26 cellular contexts compared by ENCODE assay signal in genomic region chr2:171991027-171991426, GRCh38.
"Had no signal": no experiment of that assay in that cellular context is flagged by ENCODE, and none has a peak within 500 bp of the region (broad histone marks: within the 10 kb centered on the region; RNA-seq: fewer than 3 reads in every experiment).

No MANE protein-coding gene starts in this region.

- H3K27me3 ChIP-seq: breast epithelium, neural progenitor cell, right lobe of liver, stomach, testis had no signal

- H3K36me3 Mint-ChIP-seq: memory B cell, neural progenitor cell, T-cell, type B pancreatic cell had no signal

- H3K4me3 Mint-ChIP-seq: activated CD4-positive, alpha-beta T cell treated with anti-CD3 and anti-CD28 coated beads, Interleukin-2, amount 10 ng/mL, durations not matched to agents 24 days and 14 days; activated T-helper 1 cell treated with anti-CD3 and anti-CD28 coated beads, Interleukin-12 subunit alpha, Interleukin-12 subunit beta, Interleukin-2, Interleukin-4 antibody, amounts not matched to agents 30 ng/mL and 10 ng/mL and 1 ng/mL, durations not matched to agents 14 hours and 24 hours and 36 hours; memory B cell; naive B cell; neural progenitor cell; T-cell; type B pancreatic cell had no signal

- ATAC-seq: mucosa of descending colon, psoas muscle, right lobe of liver, T-cell had no signal

- H3K27me3 Mint-ChIP-seq: memory B cell had no signal

- H3K4me3 ChIP-seq: breast epithelium, mucosa of descending colon, neural progenitor cell, psoas muscle, right lobe of liver, stomach, testis had no signal

- H3K4me1 Mint-ChIP-seq: activated CD4-positive, alpha-beta T cell treated with anti-CD3 and anti-CD28 coated beads, Interleukin-2, amount 10 ng/mL, durations not matched to agents 24 days and 14 days; memory B cell; naive B cell had no signal

- H3K27ac ChIP-seq: breast epithelium, neural progenitor cell, psoas muscle, right lobe of liver, stomach, testis had no signal

- H3K36me3 ChIP-seq: breast epithelium, neural progenitor cell, right lobe of liver had no signal

- FAIRE-seq: astrocyte, frontal cortex, small intestine had no signal

- H3K27ac Mint-ChIP-seq: activated CD4-positive, alpha-beta T cell treated with anti-CD3 and anti-CD28 coated beads, Interleukin-2, amount 10 ng/mL, durations not matched to agents 24 days and 14 days; activated T-helper 1 cell treated with anti-CD3 and anti-CD28 coated beads, Interleukin-12 subunit alpha, Interleukin-12 subunit beta, Interleukin-2, Interleukin-4 antibody, amounts not matched to agents 30 ng/mL and 10 ng/mL and 1 ng/mL, durations not matched to agents 14 hours and 24 hours and 36 hours; memory B cell; neural progenitor cell; T-cell; type B pancreatic cell had no signal

- H3K9me3 Mint-ChIP-seq: activated CD4-positive, alpha-beta T cell treated with anti-CD3 and anti-CD28 coated beads, Interleukin-2, amount 10 ng/mL, durations not matched to agents 24 days and 14 days; activated T-helper 1 cell treated with anti-CD3 and anti-CD28 coated beads, Interleukin-12 subunit alpha, Interleukin-12 subunit beta, Interleukin-2, Interleukin-4 antibody, amounts not matched to agents 30 ng/mL and 10 ng/mL and 1 ng/mL, durations not matched to agents 14 hours and 24 hours and 36 hours; memory B cell; naive B cell; neural progenitor cell; T-cell; type B pancreatic cell had no signal

- H3K4me1 ChIP-seq: breast epithelium, psoas muscle, right lobe of liver, stomach, testis had no signal

- DNase-seq: activated CD4-positive, alpha-beta T cell treated with anti-CD3 and anti-CD28 coated beads, Interleukin-2, amount 10 ng/mL, durations not matched to agents 24 days and 14 days; activated CD4-positive, CD25-positive, alpha-beta regulatory T cell; activated CD8-positive, alpha-beta memory T cell treated with anti-CD3 and anti-CD28 coated beads for 24 hours; activated naive CD4-positive, alpha-beta T cell; cerebellar nuclear complex; cortex of kidney; effector CD4-positive, alpha-beta T cell; hypothalamus; islet precursor cell; mucosa of descending colon; naive B cell; psoas muscle; right lobe of liver; small intestine; stimulated activated CD4-positive, alpha-beta T cell treated with anti-CD3 and anti-CD28 coated beads, Interleukin-15, amount 100 ng/mL, for 24 hours; stimulated activated CD4-positive, alpha-beta T cell treated with anti-CD3 and anti-CD28 coated beads, Interleukin-2, amount 100 ng/mL, for 48 hours; stomach; T-cell; testis had no signal

- H3K9me3 ChIP-seq: breast epithelium, mucosa of descending colon, psoas muscle, right lobe of liver, stomach, testis had no signal
